ENCODE assay signal across 19 cellular contexts in genomic region chr1:77906146-77906545, GRCh38.
"Had no signal": no experiment of that assay in that cellular context is flagged by ENCODE, and none has a peak within 500 bp of the region (broad histone marks: within the 10 kb centered on the region; RNA-seq: fewer than 3 reads in every experiment).

No MANE protein-coding gene starts in this region.

- H3K4me3 ChIP-seq: dorsolateral prefrontal cortex, left lung, tibial artery had no signal

- H3K36me3 ChIP-seq: left lung had no signal

- H3K27ac ChIP-seq: dorsolateral prefrontal cortex, epithelial cell of prostate, left lung had no signal

- H3K9me3 ChIP-seq: left lung, tibial artery had no signal

- FAIRE-seq: colon, keratinocyte had no signal

- ATAC-seq: activated CD8-positive, alpha-beta T cell treated with anti-CD3 and anti-CD28 coated beads for 36 hours; activated T-helper 17 cell treated with anti-CD3 and anti-CD28 coated beads, Interleukin-2, amount 50 U/mL, for 72 hours; stimulated activated naive CD8-positive, alpha-beta T cell treated with anti-CD3 and anti-CD28 coated beads, Interleukin-15, Interleukin-2, amounts not matched to agents 100 U/mL and 50 U/mL, for 24 hours had no signal

- DNase-seq: activated CD4-positive, alpha-beta T cell treated with anti-CD3 and anti-CD28 coated beads, Interleukin-2, amount 10 ng/mL, durations not matched to agents 24 days and 14 days; activated CD8-positive, alpha-beta T cell treated with anti-CD3 and anti-CD28 coated beads for 36 hours; activated naive CD4-positive, alpha-beta T cell treated with Interleukin-2 at 50 U/mL for 16 hours; activated naive CD8-positive, alpha-beta T cell treated with anti-CD3 and anti-CD28 coated beads, Interleukin-2, amount 10 ng/mL, durations not matched to agents 7 days and 5 days; activated T-cell treated with anti-CD3 and anti-CD28 coated beads, Interleukin-2, amount 50 U/mL, for 1 hour; amygdala; caudate nucleus; dorsolateral prefrontal cortex; foreskin fibroblast; left lung; stimulated activated CD4-positive, alpha-beta T cell treated with anti-CD3 and anti-CD28 coated beads, Interleukin-2, amount 100 ng/mL, for 24 hours; stimulated activated naive CD8-positive, alpha-beta T cell treated with anti-CD3 and anti-CD28 coated beads, Interleukin-15, Interleukin-2, amounts not matched to agents 100 U/mL and 50 U/mL, for 24 hours; substantia nigra; T1000; tibial artery had no signal
